12 cellular contexts compared by ENCODE assay signal in the genomic region with DNA sequence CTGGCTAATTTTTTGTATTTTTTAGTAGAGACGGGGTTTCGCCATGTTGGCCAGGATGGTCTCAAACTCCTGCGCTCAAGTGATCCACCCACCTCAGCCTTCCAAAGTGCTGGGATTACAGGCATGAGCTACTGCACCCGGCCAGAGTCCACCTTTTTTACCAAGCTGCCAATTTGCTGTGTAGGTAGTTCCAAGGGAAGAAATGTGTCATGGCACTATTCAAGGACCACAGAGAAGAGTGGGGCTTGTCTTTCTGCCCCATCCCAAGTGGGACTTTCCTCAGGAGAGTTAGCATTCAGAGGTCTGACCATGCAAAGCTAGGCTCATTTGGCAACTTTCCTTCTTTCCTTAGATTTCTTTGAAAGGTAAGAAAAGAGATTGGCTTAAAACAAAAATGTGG.
DNase-seq lines count a peak whose midpoint lies in the region; ATAC-seq and TF ChIP-seq lines count a peak whose summit lies in the region.
"Had no signal": no experiment of that assay in that cellular context is flagged by ENCODE, and none has a peak within 500 bp of the region (broad histone marks: within the 10 kb centered on the region; RNA-seq: fewer than 3 reads in every experiment).

No MANE protein-coding gene starts in this region.

- H3K27ac Mint-ChIP-seq in activated CD8-positive, alpha-beta T cell treated with anti-CD3 and anti-CD28 coated beads for 36 hours = peak overlapping the region; percentile 85
- no peak overlapping the region for H3K27ac Mint-ChIP-seq in activated CD8-positive, alpha-beta T cell treated with anti-CD3 and anti-CD28 coated beads, Interleukin-2, amount 10 ng/mL, durations not matched to agents 7 days and 5 days
- peak overlapping the region; percentile 64 for H3K27ac Mint-ChIP-seq in CD8-positive, alpha-beta T cell
- peak overlapping the region; percentile 64 for H3K27ac Mint-ChIP-seq in activated naive CD8-positive, alpha-beta T cell treated with anti-CD3 and anti-CD28 coated beads, Interleukin-2, amount 50 U/mL, for 24 hours
- H3K27ac Mint-ChIP-seq: HFFc6 had no signal

- CTCF ChIA-PET in activated CD8-positive, alpha-beta T cell treated with anti-CD3 and anti-CD28 coated beads for 36 hours (lab: Charles Lee) = interaction anchor here (1.0 to 2.5 kb wide), 2 partner anchors 44 to 279 kb away, joined by 3 to 5 read pairs; no protein-coding TSS in a partner anchor
- CTCF ChIA-PET in activated CD8-positive, alpha-beta T cell treated with anti-CD3 and anti-CD28 coated beads, Interleukin-2, amount 10 ng/mL, durations not matched to agents 7 days and 5 days (lab: Charles Lee) = interaction anchor here (0.8 to 1.5 kb wide), 6 partner anchors 86 to 325 kb away, joined by 3 to 11 read pairs (median 4); no protein-coding TSS in a partner anchor
- CTCF ChIA-PET in CD8-positive, alpha-beta T cell (lab: Charles Lee) = interaction anchor here (0.6 to 11.7 kb wide), 7 partner anchors 8 to 324 kb away, joined by 3 to 115 read pairs (median 3); no protein-coding TSS in a partner anchor

- no peak for TF ChIP-seq CTCF in activated CD8-positive, alpha-beta T cell treated with anti-CD3 and anti-CD28 coated beads for 36 hours (IDR thresholded peaks at IDR 0.05)
- no peak for TF ChIP-seq CTCF in CD8-positive, alpha-beta T cell (IDR thresholded peaks at IDR 0.05)
- no peak for TF ChIP-seq CTCF in lower leg skin (IDR thresholded peaks at IDR 0.05)

- no peak overlapping the region for H3K27ac ChIP-seq in CD8-positive, alpha-beta T cell (ENCODE audit: low read depth, low read length)

- no peaks in the 10 kb centered on the region for H3K9me3 Mint-ChIP-seq in activated CD8-positive, alpha-beta T cell treated with anti-CD3 and anti-CD28 coated beads for 36 hours
- H3K9me3 Mint-ChIP-seq in activated CD8-positive, alpha-beta T cell treated with anti-CD3 and anti-CD28 coated beads, Interleukin-2, amount 10 ng/mL, durations not matched to agents 7 days and 5 days (ENCODE audit: insufficient read depth) = no peaks in the 10 kb centered on the region
- peaks cover 2% of the 10 kb centered on the region for H3K9me3 Mint-ChIP-seq in CD8-positive, alpha-beta T cell
- no peaks in the 10 kb centered on the region for H3K9me3 Mint-ChIP-seq in activated naive CD8-positive, alpha-beta T cell treated with anti-CD3 and anti-CD28 coated beads, Interleukin-2, amount 50 U/mL, for 24 hours
- H3K9me3 Mint-ChIP-seq: HFFc6 had no signal

- POLR2A ChIA-PET in activated CD8-positive, alpha-beta T cell treated with anti-CD3 and anti-CD28 coated beads for 36 hours (lab: Charles Lee) = interaction anchor here (1.1 to 1.2 kb wide), 2 partner anchors 18 to 42 kb away, joined by 3 to 4 read pairs; no protein-coding TSS in a partner anchor
- POLR2A ChIA-PET in activated CD8-positive, alpha-beta T cell treated with anti-CD3 and anti-CD28 coated beads, Interleukin-2, amount 10 ng/mL, durations not matched to agents 7 days and 5 days (lab: Charles Lee) = interaction anchor here (1.2 kb wide), 1 partner anchor 9 kb away, joined by 3 read pairs; no protein-coding TSS in a partner anchor
- POLR2A ChIA-PET in CD8-positive, alpha-beta T cell (lab: Charles Lee) = interaction anchor here (1.4 kb wide), 1 partner anchor 9 kb away, joined by 4 read pairs; no protein-coding TSS in a partner anchor

- H3K27me3 Mint-ChIP-seq in activated CD8-positive, alpha-beta T cell treated with anti-CD3 and anti-CD28 coated beads for 36 hours = no peaks in the 10 kb centered on the region
- H3K27me3 Mint-ChIP-seq in activated CD8-positive, alpha-beta T cell treated with anti-CD3 and anti-CD28 coated beads, Interleukin-2, amount 10 ng/mL, durations not matched to agents 7 days and 5 days (ENCODE audit: low read depth) = no peaks in the 10 kb centered on the region
- H3K27me3 Mint-ChIP-seq in CD8-positive, alpha-beta T cell (ENCODE audit: low read depth) = no peaks in the 10 kb centered on the region
- H3K27me3 Mint-ChIP-seq in activated naive CD8-positive, alpha-beta T cell treated with anti-CD3 and anti-CD28 coated beads, Interleukin-2, amount 50 U/mL, for 24 hours = no peaks in the 10 kb centered on the region

- peaks cover 91% of the 10 kb centered on the region for H3K4me1 Mint-ChIP-seq in activated CD8-positive, alpha-beta T cell treated with anti-CD3 and anti-CD28 coated beads for 36 hours (ENCODE audit: low read depth)
- H3K4me1 Mint-ChIP-seq in activated CD8-positive, alpha-beta T cell treated with anti-CD3 and anti-CD28 coated beads, Interleukin-2, amount 10 ng/mL, durations not matched to agents 7 days and 5 days (ENCODE audit: low read depth) = peaks cover 39% of the 10 kb centered on the region
- peaks cover 79% of the 10 kb centered on the region for H3K4me1 Mint-ChIP-seq in CD8-positive, alpha-beta T cell (ENCODE audit: low read depth)
- H3K4me1 Mint-ChIP-seq in activated naive CD8-positive, alpha-beta T cell treated with anti-CD3 and anti-CD28 coated beads, Interleukin-2, amount 50 U/mL, for 24 hours = peaks cover 91% of the 10 kb centered on the region

- H3K36me3 Mint-ChIP-seq in activated CD8-positive, alpha-beta T cell treated with anti-CD3 and anti-CD28 coated beads for 36 hours (ENCODE audit: low read depth) = peaks cover 91% of the 10 kb centered on the region
- peaks cover 56% of the 10 kb centered on the region for H3K36me3 Mint-ChIP-seq in activated CD8-positive, alpha-beta T cell treated with anti-CD3 and anti-CD28 coated beads, Interleukin-2, amount 10 ng/mL, durations not matched to agents 7 days and 5 days (ENCODE audit: low read depth)
- peaks cover 87% of the 10 kb centered on the region for H3K36me3 Mint-ChIP-seq in CD8-positive, alpha-beta T cell
- peaks cover 94% of the 10 kb centered on the region for H3K36me3 Mint-ChIP-seq in activated naive CD8-positive, alpha-beta T cell treated with anti-CD3 and anti-CD28 coated beads, Interleukin-2, amount 50 U/mL, for 24 hours (ENCODE audit: low read depth)

- H3K36me3 ChIP-seq in CD8-positive, alpha-beta T cell (ENCODE audit: insufficient read depth, low read length) = peaks cover 38% of the 10 kb centered on the region

- H3K9me3 ChIP-seq in CD8-positive, alpha-beta T cell (ENCODE audit: low read length) = no peaks in the 10 kb centered on the region

- no peaks in the 10 kb centered on the region for H3K27me3 ChIP-seq in CD8-positive, alpha-beta T cell (ENCODE audit: insufficient read depth, low read length)

- H3K4me1 ChIP-seq in CD8-positive, alpha-beta T cell (ENCODE audit: insufficient read depth, low read length) = peaks cover 31% of the 10 kb centered on the region

- no peak for ATAC-seq in activated CD8-positive, alpha-beta T cell treated with anti-CD3 and anti-CD28 coated beads for 36 hours
- ATAC-seq in activated CD8-positive, alpha-beta T cell treated with anti-CD3 and anti-CD28 coated beads, Interleukin-2, amount 10 ng/mL, durations not matched to agents 7 days and 5 days = no peak
- no peak for ATAC-seq in CD8-positive, alpha-beta T cell
- ATAC-seq in activated naive CD8-positive, alpha-beta T cell treated with anti-CD3 and anti-CD28 coated beads, Interleukin-2, amount 50 U/mL, for 24 hours = no peak
- ATAC-seq in left lobe of liver (peak; percentile 67), GM21576 (IDR thresholded peaks at IDR 0.05; ENCODE audit: unreplicated experiment) (no peak)

- intact Hi-C loops in activated CD8-positive, alpha-beta T cell treated with anti-CD3 and anti-CD28 coated beads for 36 hours (cut with micrococcal nuclease) = no loop called here
- intact Hi-C loops in CD8-positive, alpha-beta T cell (cut with DNase I, micrococcal nuclease) = no loop called here
- intact Hi-C loops in lower leg skin (cut with DNase I; ENCODE audit: low total_unique reads) = no loop called here

- no peak overlapping the region for H3K4me3 ChIP-seq in CD8-positive, alpha-beta T cell (ENCODE audit: low read depth, low read length)
- no peak overlapping the region for H3K4me3 ChIP-seq in lower leg skin (ENCODE audit: low read depth, poor library complexity, severe bottlenecking)

- no peak for TF ChIP-seq POLR2A in lower leg skin (IDR thresholded peaks at IDR 0.05)

- no peak overlapping the region for H3K4me3 Mint-ChIP-seq in activated CD8-positive, alpha-beta T cell treated with anti-CD3 and anti-CD28 coated beads for 36 hours
- H3K4me3 Mint-ChIP-seq in activated CD8-positive, alpha-beta T cell treated with anti-CD3 and anti-CD28 coated beads, Interleukin-2, amount 10 ng/mL, durations not matched to agents 7 days and 5 days = no peak overlapping the region
- no peak overlapping the region for H3K4me3 Mint-ChIP-seq in CD8-positive, alpha-beta T cell
- H3K4me3 Mint-ChIP-seq in activated naive CD8-positive, alpha-beta T cell treated with anti-CD3 and anti-CD28 coated beads, Interleukin-2, amount 50 U/mL, for 24 hours = no peak overlapping the region
- H3K4me3 Mint-ChIP-seq: HFFc6 had no signal

- WGBS in lower leg skin, 2 donors = 96 to 99% methylated on average over 4 of the region's 4 CpGs

- no peak for DNase-seq in activated CD8-positive, alpha-beta T cell treated with anti-CD3 and anti-CD28 coated beads for 36 hours
- no peak for DNase-seq in activated CD8-positive, alpha-beta T cell treated with anti-CD3 and anti-CD28 coated beads, Interleukin-2, amount 10 ng/mL, durations not matched to agents 7 days and 5 days
- no peak for DNase-seq in CD8-positive, alpha-beta T cell
- no peak for DNase-seq in activated naive CD8-positive, alpha-beta T cell treated with anti-CD3 and anti-CD28 coated beads, Interleukin-2, amount 50 U/mL, for 24 hours
- no peak for DNase-seq in left lobe of liver (ENCODE audit: low spot score)
- no peak for DNase-seq in DMS53 treated with DMSO at 0.1 percent for 48 hours (lab: John Stamatoyannopoulos, UW; ENCODE audit: unreplicated experiment)
- no peak for DNase-seq in lower leg skin (ENCODE audit: low spot score in 2 of 2)
- DNase-seq: C1 segment of cervical spinal cord, HFFc6, KBM-7, MV-4-11 had no signal
